Comparison of ENCODE assay signal across 1 cellular context in the genomic region with DNA sequence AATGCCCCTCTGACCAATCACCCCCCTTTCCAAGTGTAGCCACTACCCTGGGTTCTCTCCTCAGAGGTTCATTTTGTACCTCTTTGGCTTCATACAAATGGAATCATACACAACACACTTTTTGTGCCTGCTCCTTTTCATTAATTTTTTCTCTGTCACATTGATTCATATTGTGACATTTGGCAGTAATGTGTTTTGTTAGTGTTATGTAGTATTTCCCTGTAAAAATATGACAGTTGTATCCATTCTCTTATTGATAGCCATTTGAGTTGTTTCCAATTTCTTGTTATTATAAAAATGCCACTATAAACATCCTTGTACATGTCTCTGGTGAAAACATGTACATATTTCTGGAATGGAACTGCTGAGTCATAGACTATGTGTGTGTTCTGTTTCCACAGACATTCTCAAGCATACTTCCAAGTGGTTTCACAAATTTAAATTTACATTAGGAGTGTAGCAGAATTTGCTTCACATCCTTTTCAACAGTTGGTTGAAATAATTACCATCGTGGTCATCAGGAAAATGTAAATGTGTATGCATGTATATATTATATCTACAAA.
A peak's percentile ranks its signal among the peaks of the same experiment; 100 is the strongest.
TF ChIP-seq lines count a peak whose summit lies in the region.

No MANE protein-coding gene starts in this region.

TF ChIP-seq in IMR-90, 13 proteins besides CTCF, POLR2A, EP300 and RAD21:
- TF ChIP-seq USF2 (IDR thresholded peaks at IDR 0.05; ENCODE audit: low read depth, low read length) (no peak), SMC3 (IDR thresholded peaks at IDR 0.05; ENCODE audit: low read depth, low read length) (no peak), NFE2L2 (IDR thresholded peaks at IDR 0.05; ENCODE audit: low read depth, low read length) (peak; percentile 86), RCOR1 (IDR thresholded peaks at IDR 0.05; ENCODE audit: insufficient replicate concordance, low read length) (no peak), ELK1 (IDR thresholded peaks at IDR 0.05; ENCODE audit: borderline replicate concordance, low read depth, low read length) (no peak), CEBPB (IDR thresholded peaks at IDR 0.05; ENCODE audit: low read depth, low read length) (no peak), RFX5 (IDR thresholded peaks at IDR 0.05; ENCODE audit: low read depth, low read length) (no peak), FOS (IDR thresholded peaks at IDR 0.05; ENCODE audit: low read depth, low read length) (no peak)
